10 cellular contexts compared by ENCODE assay signal in genomic region chr16:12546918-12547607, GRCh38.
DNase-seq lines count a peak whose midpoint lies in the region; ATAC-seq and TF ChIP-seq lines count a peak whose summit lies in the region.
"Had no signal": no experiment of that assay in that cellular context is flagged by ENCODE, and none has a peak within 500 bp of the region (broad histone marks: within the 10 kb centered on the region; RNA-seq: fewer than 3 reads in every experiment).

No MANE protein-coding gene starts in this region.

- no peak for DNase-seq in natural killer cell treated with Interleukin-12 subunit alpha and Interleukin-12 subunit beta and Interleukin-15 and Interleukin-18, amount 100 ng/mL, for 72 hours (ENCODE audit: low spot score)
- DNase-seq in natural killer cell (no peak), NCI-H146 treated with DMSO at 0.1 percent for 48 hours (lab: John Stamatoyannopoulos, UW; ENCODE audit: unreplicated experiment) (peak; percentile 58), NCI-H82 treated with DMSO at 0.1 percent for 48 hours (lab: John Stamatoyannopoulos, UW; ENCODE audit: unreplicated experiment) (no peak), trophoblast cell (no peak), AG08395 (ENCODE audit: low spot score) (no peak)
- no peak for DNase-seq in stimulated activated CD4-positive, alpha-beta T cell treated with anti-CD3 and anti-CD28 coated beads, Interleukin-2, amount 100 ng/mL, for 24 hours
- DNase-seq: CD8-positive, alpha-beta memory T cell; upper lobe of left lung had no signal

- H2BK12ac ChIP-seq in trophoblast cell (ENCODE audit: low read length) = no peak overlapping the region

- no peak overlapping the region for H2AK5ac ChIP-seq in trophoblast cell (ENCODE audit: low read length)

- no peak overlapping the region for H3K4ac ChIP-seq in trophoblast cell (ENCODE audit: low read depth, low read length)

- H3K4me3 Mint-ChIP-seq in natural killer cell treated with Interleukin-12 subunit alpha and Interleukin-12 subunit beta and Interleukin-15 and Interleukin-18, amount 100 ng/mL, for 72 hours = peak overlapping the region; percentile 10
- no peak overlapping the region for H3K4me3 Mint-ChIP-seq in natural killer cell
- H3K4me3 Mint-ChIP-seq: CD8-positive, alpha-beta memory T cell had no signal

- H3K27me3 ChIP-seq in trophoblast cell (ENCODE audit: insufficient read depth, low read length) = no peaks in the 10 kb centered on the region
- H3K27me3 ChIP-seq: upper lobe of left lung had no signal

- WGBS in trophoblast cell (ENCODE audit: extremely low coverage, insufficient coverage, insufficient read length) = no CpG with 5 or more reads among the region's 5 CpGs

- no peak overlapping the region for H3K4me3 ChIP-seq in trophoblast cell (ENCODE audit: low read depth, low read length)
- H3K4me3 ChIP-seq: upper lobe of left lung had no signal

- no peaks in the 10 kb centered on the region for H3K4me1 ChIP-seq in trophoblast cell (ENCODE audit: control insufficient read depth in 1 of 2, insufficient read depth in 2 of 2, low read length in 2 of 2)

- no peaks in the 10 kb centered on the region for H3K9me3 Mint-ChIP-seq in natural killer cell treated with Interleukin-12 subunit alpha and Interleukin-12 subunit beta and Interleukin-15 and Interleukin-18, amount 100 ng/mL, for 72 hours
- H3K9me3 Mint-ChIP-seq in natural killer cell = no peaks in the 10 kb centered on the region
- H3K9me3 Mint-ChIP-seq: CD8-positive, alpha-beta memory T cell had no signal

- no peak overlapping the region for H4K8ac ChIP-seq in trophoblast cell (ENCODE audit: low read depth, low read length)

- no peak overlapping the region for H3K9ac ChIP-seq in trophoblast cell (ENCODE audit: low read length)

- peaks cover 18 to 30% of the 10 kb centered on the region in 2 donors for H3K4me1 Mint-ChIP-seq in natural killer cell treated with Interleukin-12 subunit alpha and Interleukin-12 subunit beta and Interleukin-15 and Interleukin-18, amount 100 ng/mL, for 72 hours (ENCODE audit: low read depth in 2 of 2)
- H3K4me1 Mint-ChIP-seq in natural killer cell = peaks cover 22 to 23% of the 10 kb centered on the region in 2 donors

- H3K27ac Mint-ChIP-seq in natural killer cell treated with Interleukin-12 subunit alpha and Interleukin-12 subunit beta and Interleukin-15 and Interleukin-18, amount 100 ng/mL, for 72 hours = peak overlapping the region in 1 of 2 donors; percentile 47
- H3K27ac Mint-ChIP-seq in natural killer cell = peak overlapping the region in 1 of 2 donors; percentile 26

- H3K4me2 ChIP-seq in trophoblast cell (ENCODE audit: low read length) = no peak overlapping the region

- TF ChIP-seq CTCF in natural killer cell (IDR thresholded peaks at IDR 0.05) = no peak

- no peaks in the 10 kb centered on the region for H3K79me2 ChIP-seq in trophoblast cell (ENCODE audit: control insufficient read depth, insufficient read depth, low read length, poor library complexity)

- peaks cover 3% of the 10 kb centered on the region for H3K9me3 ChIP-seq in trophoblast cell (ENCODE audit: insufficient read depth, low read depth, low read length)
- H3K9me3 ChIP-seq: upper lobe of left lung had no signal

- no peak overlapping the region for H3K27ac ChIP-seq in trophoblast cell (ENCODE audit: low read depth, low read length)
- H3K27ac ChIP-seq: upper lobe of left lung had no signal

- H3K27me3 Mint-ChIP-seq in natural killer cell treated with Interleukin-12 subunit alpha and Interleukin-12 subunit beta and Interleukin-15 and Interleukin-18, amount 100 ng/mL, for 72 hours = no peaks in the 10 kb centered on the region
- H3K27me3 Mint-ChIP-seq in natural killer cell (ENCODE audit: low read depth in 2 of 2) = no peaks in the 10 kb centered on the region

- no peak overlapping the region for H2BK5ac ChIP-seq in trophoblast cell (ENCODE audit: low read depth, low read length, poor library complexity)

- intact Hi-C loops in natural killer cell (cut with micrococcal nuclease) = no loop called here

- H3K79me1 ChIP-seq in trophoblast cell (ENCODE audit: low read length) = no peaks in the 10 kb centered on the region

- H4K12ac ChIP-seq in trophoblast cell (ENCODE audit: low read depth, low read length) = no peak overlapping the region

- H3K18ac ChIP-seq in trophoblast cell (ENCODE audit: low read length) = no peak overlapping the region

- H3K14ac ChIP-seq in trophoblast cell (ENCODE audit: low read length) = no peak overlapping the region

- no peak overlapping the region for H2BK120ac ChIP-seq in trophoblast cell (ENCODE audit: insufficient read depth, low read length, poor library complexity)

- H2AFZ ChIP-seq in trophoblast cell (ENCODE audit: insufficient read depth, low read length, poor library complexity) = no peak overlapping the region

- no peak overlapping the region for H3K23ac ChIP-seq in trophoblast cell (ENCODE audit: low read length)

- no peak overlapping the region for H4K91ac ChIP-seq in trophoblast cell (ENCODE audit: low read depth, low read length)

- no peak for ATAC-seq in natural killer cell treated with Interleukin-12 subunit alpha and Interleukin-12 subunit beta and Interleukin-15 and Interleukin-18, amount 100 ng/mL, for 72 hours
- ATAC-seq in natural killer cell = no peak
- ATAC-seq in HG02759 (IDR thresholded peaks at IDR 0.05; ENCODE audit: unreplicated experiment) = peak; percentile 72

- no peaks in the 10 kb centered on the region for H3K36me3 Mint-ChIP-seq in natural killer cell treated with Interleukin-12 subunit alpha and Interleukin-12 subunit beta and Interleukin-15 and Interleukin-18, amount 100 ng/mL, for 72 hours
- no peaks in the 10 kb centered on the region for H3K36me3 Mint-ChIP-seq in natural killer cell

- no peaks in the 10 kb centered on the region for H3K36me3 ChIP-seq in trophoblast cell (ENCODE audit: control insufficient read depth in 1 of 2, insufficient read depth in 2 of 2, low read length in 2 of 2)
- H3K36me3 ChIP-seq: upper lobe of left lung had no signal
